ENCODE assay signal across 1 cellular context in genomic region chrX:154457491-154458115, GRCh38.
TF ChIP-seq lines count a peak whose summit lies in the region.

No MANE protein-coding gene starts in this region.

TF ChIP-seq in HEK293, 187 proteins besides CTCF, POLR2A, EP300 and RAD21 (continued from another document):
- TF ChIP-seq ZNF513 (tag by site-specific recombination; IDR thresholded peaks at IDR 0.05) = no peak
- TF ChIP-seq ZBTB48 (tag by site-specific recombination; IDR thresholded peaks at IDR 0.05) = no peak
- TF ChIP-seq ZNF133 (tag by site-specific recombination; IDR thresholded peaks at IDR 0.05) = no peak
- no peak for TF ChIP-seq ZXDB (tag by site-specific recombination; IDR thresholded peaks at IDR 0.05)
- TF ChIP-seq, protein P1, sequence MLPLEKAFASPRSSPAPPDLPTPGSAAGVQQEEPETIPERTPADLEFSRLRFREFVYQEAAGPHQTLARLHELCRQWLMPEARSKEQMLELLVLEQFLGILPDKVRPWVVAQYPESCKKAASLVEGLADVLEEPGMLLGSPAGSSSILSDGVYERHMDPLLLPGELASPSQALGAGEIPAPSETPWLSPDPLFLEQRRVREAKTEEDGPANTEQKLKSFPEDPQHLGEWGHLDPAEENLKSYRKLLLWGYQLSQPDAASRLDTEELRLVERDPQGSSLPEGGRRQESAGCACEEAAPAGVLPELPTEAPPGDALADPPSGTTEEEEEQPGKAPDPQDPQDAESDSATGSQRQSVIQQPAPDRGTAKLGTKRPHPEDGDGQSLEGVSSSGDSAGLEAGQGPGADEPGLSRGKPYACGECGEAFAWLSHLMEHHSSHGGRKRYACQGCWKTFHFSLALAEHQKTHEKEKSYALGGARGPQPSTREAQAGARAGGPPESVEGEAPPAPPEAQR (tag by site-specific recombination; IDR thresholded peaks at IDR 0.05) = no peak
- no peak for TF ChIP-seq MZF1 (tag by site-specific recombination; IDR thresholded peaks at IDR 0.05; ENCODE audit: borderline replicate concordance)
